1 cellular context compared by ENCODE assay signal in genomic region chr5:138180183-138180782, GRCh38.
TF ChIP-seq lines count a peak whose summit lies in the region.

No MANE protein-coding gene starts in this region.

TF ChIP-seq in HepG2, 621 proteins besides CTCF, POLR2A, EP300 and RAD21 (continued from another document):
- no peak for TF ChIP-seq PRDM4 (CRISPR knock-in tag; IDR thresholded peaks at IDR 0.05; ENCODE audit: borderline replicate concordance)
- no peak for TF ChIP-seq ZNF609 (CRISPR knock-in tag; IDR thresholded peaks at IDR 0.05; ENCODE audit: borderline replicate concordance)
- TF ChIP-seq ZNF678 (CRISPR knock-in tag; IDR thresholded peaks at IDR 0.05): no peak
- TF ChIP-seq NFAT5 (CRISPR knock-in tag; IDR thresholded peaks at IDR 0.05): no peak
- TF ChIP-seq ARID5B (CRISPR knock-in tag; IDR thresholded peaks at IDR 0.05): no peak
- TF ChIP-seq CREB1 (IDR thresholded peaks at IDR 0.05): no peak
- TF ChIP-seq CREB1 (CRISPR knock-in tag; IDR thresholded peaks at IDR 0.05): no peak
- no peak for TF ChIP-seq EED (CRISPR knock-in tag; IDR thresholded peaks at IDR 0.05)
- no peak for TF ChIP-seq POLR2AphosphoS2 (IDR thresholded peaks at IDR 0.05; ENCODE audit: low read depth, low read length)
- TF ChIP-seq KDM3A (CRISPR knock-in tag; IDR thresholded peaks at IDR 0.05; ENCODE audit: low read depth): no peak
- TF ChIP-seq JUNB (CRISPR knock-in tag; IDR thresholded peaks at IDR 0.05; ENCODE audit: borderline replicate concordance): no peak
- TF ChIP-seq FOXK2 (IDR thresholded peaks at IDR 0.05): no peak
- no peak for TF ChIP-seq ZSCAN12 (CRISPR knock-in tag; IDR thresholded peaks at IDR 0.05)
- TF ChIP-seq ZNF296 (CRISPR knock-in tag; conservative IDR thresholded peaks at IDR 0.05): no peak
- TF ChIP-seq FLYWCH1 (CRISPR knock-in tag; IDR thresholded peaks at IDR 0.05): no peak
- no peak for TF ChIP-seq SNAPC5 (CRISPR knock-in tag; IDR thresholded peaks at IDR 0.05; ENCODE audit: borderline replicate concordance)
